8 cellular contexts compared by ENCODE assay signal in genomic region chrX:54921427-54922021, GRCh38. TPM values are rescaled to one million over a fixed set of nuclear protein-coding genes. Genes with fewer than 3 reads are reported as not detected.
DNase-seq lines count a peak whose midpoint lies in the region; ATAC-seq and TF ChIP-seq lines count a peak whose summit lies in the region.

No MANE protein-coding gene starts in this region.

- peak; percentile 58 for ATAC-seq in GM21381 (IDR thresholded peaks at IDR 0.05; ENCODE audit: unreplicated experiment)
- no peak for ATAC-seq in HG03135 (IDR thresholded peaks at IDR 0.05; ENCODE audit: unreplicated experiment)

- no peaks in the 10 kb centered on the region for H3K4me1 ChIP-seq in mucosa of stomach (ENCODE audit: control insufficient read depth, insufficient read depth, low read length)

- peak; percentile 13 for DNase-seq in AG09309 (ENCODE audit: low read depth)
- DNase-seq in NCI-H345 (lab: John Stamatoyannopoulos, UW) = peak; percentile 85
- peak; percentile 78 for DNase-seq in activated CD8-positive, alpha-beta memory T cell treated with anti-CD3 and anti-CD28 coated beads, Interleukin-2, amount 50 U/mL, for 48 hours
- no peak for DNase-seq in epithelial cell of proximal tubule (ENCODE audit: low read depth)
- DNase-seq in stimulated activated CD8-positive, alpha-beta memory T cell treated with anti-CD3 and anti-CD28 coated beads, Interleukin-4, amount 100 ng/mL, for 48 hours = peak; percentile 72

- H3K4me3 ChIP-seq in AG09309 (ENCODE audit: control insufficient read depth, low read depth, low read length) = peak overlapping the region; percentile 80
- peak overlapping the region; percentile 66 for H3K4me3 ChIP-seq in epithelial cell of proximal tubule (ENCODE audit: low read depth, low read length)
- peak overlapping the region; percentile 11 for H3K4me3 ChIP-seq in mucosa of stomach (ENCODE audit: low read length)

- no peaks in the 10 kb centered on the region for H3K9me3 ChIP-seq in mucosa of stomach (ENCODE audit: control insufficient read depth, low read length)

- no peaks in the 10 kb centered on the region for H3K27me3 ChIP-seq in mucosa of stomach (ENCODE audit: control insufficient read depth, insufficient read depth, low read length)

- TF ChIP-seq CTCF in AG09309 (IDR thresholded peaks at IDR 0.05; ENCODE audit: control insufficient read depth, insufficient read depth, low read depth, low read length, missing control alignments) (no peak), epithelial cell of proximal tubule (conservative IDR thresholded peaks at IDR 0.05; ENCODE audit: low read depth, low read length) (no peak)

- no peaks in the 10 kb centered on the region for H3K36me3 ChIP-seq in mucosa of stomach (ENCODE audit: control insufficient read depth, insufficient read depth, low read length)

- peak overlapping the region; percentile 7 for H3K9ac ChIP-seq in mucosa of stomach (ENCODE audit: low read length)

RNA-seq across cellular contexts. Expression of gene TRO, which starts 0.9 kb away (rescaled TPM):
- total RNA-seq in epithelial cell of proximal tubule = 6.1 and 15.0 TPM in 2 replicates

Comparison
In these comparisons a context has a peak if more than half of its experiments do, and no peak if none do; other contexts are left out.
1. H3K4me3 ChIP-seq: peak in every context shown above with its lines; median percentile 80 in AG09309; 66 in epithelial cell of proximal tubule; 11 in mucosa of stomach.